Comparison of ENCODE assay signal across 1 cellular context in the genomic region with DNA sequence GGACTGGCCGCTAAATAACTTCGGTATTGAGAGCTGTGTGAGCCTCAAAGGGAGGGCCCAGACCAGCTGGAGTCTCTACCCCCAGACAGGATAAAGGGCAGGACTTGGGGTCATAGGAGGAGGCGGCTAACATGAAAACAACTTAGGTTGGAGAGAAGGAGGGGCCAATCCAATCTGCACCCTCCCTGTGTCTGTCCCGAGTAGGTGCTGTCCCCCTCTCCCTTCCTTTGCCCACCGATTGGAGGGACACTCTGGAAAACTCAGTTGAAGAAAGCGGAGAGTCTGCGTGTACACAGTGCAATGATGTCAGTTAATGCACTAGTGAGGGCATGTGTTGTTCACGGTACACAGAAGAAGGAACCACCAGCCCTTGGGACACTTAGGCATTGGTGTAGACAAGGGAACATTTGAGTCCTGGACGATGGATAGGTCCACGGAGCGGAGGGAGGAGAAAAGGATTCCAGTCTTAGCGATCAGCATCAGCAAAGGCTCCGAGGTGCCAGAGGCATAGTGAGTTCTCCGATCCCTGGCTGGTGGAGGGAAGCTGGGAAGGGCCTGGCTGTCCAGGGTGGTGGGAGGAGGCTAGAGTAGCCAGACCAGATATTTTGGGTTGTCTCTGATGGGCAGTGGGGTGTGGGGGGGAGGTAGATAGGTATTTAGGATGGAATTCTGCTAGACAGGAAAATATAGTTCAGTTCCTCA.
TF ChIP-seq lines count a peak whose summit lies in the region.

No MANE protein-coding gene starts in this region.

TF ChIP-seq in HepG2, 621 proteins besides CTCF, POLR2A, EP300 and RAD21 (continued from another document and continues in another):
- TF ChIP-seq RAD51 (IDR thresholded peaks at IDR 0.05; ENCODE audit: borderline replicate concordance) = no peak
- TF ChIP-seq GLI4 (CRISPR knock-in tag; IDR thresholded peaks at IDR 0.05; ENCODE audit: borderline replicate concordance) = no peak
- TF ChIP-seq, protein P1, sequence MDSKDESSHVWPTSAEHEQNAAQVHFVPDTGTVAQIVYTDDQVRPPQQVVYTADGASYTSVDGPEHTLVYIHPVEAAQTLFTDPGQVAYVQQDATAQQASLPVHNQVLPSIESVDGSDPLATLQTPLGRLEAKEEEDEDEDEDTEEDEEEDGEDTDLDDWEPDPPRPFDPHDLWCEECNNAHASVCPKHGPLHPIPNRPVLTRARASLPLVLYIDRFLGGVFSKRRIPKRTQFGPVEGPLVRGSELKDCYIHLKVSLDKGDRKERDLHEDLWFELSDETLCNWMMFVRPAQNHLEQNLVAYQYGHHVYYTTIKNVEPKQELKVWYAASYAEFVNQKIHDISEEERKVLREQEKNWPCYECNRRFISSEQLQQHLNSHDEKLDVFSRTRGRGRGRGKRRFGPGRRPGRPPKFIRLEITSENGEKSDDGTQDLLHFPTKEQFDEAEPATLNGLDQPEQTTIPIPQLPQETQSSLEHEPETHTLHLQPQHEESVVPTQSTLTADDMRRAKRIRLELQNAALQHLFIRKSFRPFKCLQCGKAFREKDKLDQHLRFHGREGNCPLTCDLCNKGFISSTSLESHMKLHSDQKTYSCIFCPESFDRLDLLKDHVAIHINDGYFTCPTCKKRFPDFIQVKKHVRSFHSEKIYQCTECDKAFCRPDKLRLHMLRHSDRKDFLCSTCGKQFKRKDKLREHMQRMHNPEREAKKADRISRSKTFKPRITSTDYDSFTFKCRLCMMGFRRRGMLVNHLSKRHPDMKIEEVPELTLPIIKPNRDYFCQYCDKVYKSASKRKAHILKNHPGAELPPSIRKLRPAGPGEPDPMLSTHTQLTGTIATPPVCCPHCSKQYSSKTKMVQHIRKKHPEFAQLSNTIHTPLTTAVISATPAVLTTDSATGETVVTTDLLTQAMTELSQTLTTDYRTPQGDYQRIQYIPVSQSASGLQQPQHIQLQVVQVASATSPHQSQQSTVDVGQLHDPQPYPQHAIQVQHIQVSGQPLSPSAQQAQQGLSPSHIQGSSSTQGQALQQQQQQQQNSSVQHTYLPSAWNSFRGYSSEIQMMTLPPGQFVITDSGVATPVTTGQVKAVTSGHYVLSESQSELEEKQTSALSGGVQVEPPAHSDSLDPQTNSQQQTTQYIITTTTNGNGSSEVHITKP (CRISPR knock-in tag; IDR thresholded peaks at IDR 0.05; ENCODE audit: low read depth) = 0 out of 2 replicates have a peak, but pooled peaks have one; percentile 14
- TF ChIP-seq, protein P2, sequence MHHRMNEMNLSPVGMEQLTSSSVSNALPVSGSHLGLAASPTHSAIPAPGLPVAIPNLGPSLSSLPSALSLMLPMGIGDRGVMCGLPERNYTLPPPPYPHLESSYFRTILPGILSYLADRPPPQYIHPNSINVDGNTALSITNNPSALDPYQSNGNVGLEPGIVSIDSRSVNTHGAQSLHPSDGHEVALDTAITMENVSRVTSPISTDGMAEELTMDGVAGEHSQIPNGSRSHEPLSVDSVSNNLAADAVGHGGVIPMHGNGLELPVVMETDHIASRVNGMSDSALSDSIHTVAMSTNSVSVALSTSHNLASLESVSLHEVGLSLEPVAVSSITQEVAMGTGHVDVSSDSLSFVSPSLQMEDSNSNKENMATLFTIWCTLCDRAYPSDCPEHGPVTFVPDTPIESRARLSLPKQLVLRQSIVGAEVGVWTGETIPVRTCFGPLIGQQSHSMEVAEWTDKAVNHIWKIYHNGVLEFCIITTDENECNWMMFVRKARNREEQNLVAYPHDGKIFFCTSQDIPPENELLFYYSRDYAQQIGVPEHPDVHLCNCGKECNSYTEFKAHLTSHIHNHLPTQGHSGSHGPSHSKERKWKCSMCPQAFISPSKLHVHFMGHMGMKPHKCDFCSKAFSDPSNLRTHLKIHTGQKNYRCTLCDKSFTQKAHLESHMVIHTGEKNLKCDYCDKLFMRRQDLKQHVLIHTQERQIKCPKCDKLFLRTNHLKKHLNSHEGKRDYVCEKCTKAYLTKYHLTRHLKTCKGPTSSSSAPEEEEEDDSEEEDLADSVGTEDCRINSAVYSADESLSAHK (CRISPR knock-in tag; IDR thresholded peaks at IDR 0.05; ENCODE audit: borderline replicate concordance) = no peak
- TF ChIP-seq, protein P3, sequence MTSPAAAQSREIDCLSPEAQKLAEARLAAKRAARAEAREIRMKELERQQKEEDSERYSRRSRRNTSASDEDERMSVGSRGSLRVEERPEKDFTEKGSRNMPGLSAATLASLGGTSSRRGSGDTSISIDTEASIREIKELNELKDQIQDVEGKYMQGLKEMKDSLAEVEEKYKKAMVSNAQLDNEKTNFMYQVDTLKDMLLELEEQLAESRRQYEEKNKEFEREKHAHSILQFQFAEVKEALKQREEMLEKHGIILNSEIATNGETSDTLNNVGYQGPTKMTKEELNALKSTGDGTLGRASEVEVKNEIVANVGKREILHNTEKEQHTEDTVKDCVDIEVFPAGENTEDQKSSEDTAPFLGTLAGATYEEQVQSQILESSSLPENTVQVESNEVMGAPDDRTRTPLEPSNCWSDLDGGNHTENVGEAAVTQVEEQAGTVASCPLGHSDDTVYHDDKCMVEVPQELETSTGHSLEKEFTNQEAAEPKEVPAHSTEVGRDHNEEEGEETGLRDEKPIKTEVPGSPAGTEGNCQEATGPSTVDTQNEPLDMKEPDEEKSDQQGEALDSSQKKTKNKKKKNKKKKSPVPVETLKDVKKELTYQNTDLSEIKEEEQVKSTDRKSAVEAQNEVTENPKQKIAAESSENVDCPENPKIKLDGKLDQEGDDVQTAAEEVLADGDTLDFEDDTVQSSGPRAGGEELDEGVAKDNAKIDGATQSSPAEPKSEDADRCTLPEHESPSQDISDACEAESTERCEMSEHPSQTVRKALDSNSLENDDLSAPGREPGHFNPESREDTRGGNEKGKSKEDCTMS (CRISPR knock-in tag; conservative IDR thresholded peaks at IDR 0.05) = no peak
- no peak for TF ChIP-seq ESRRA (CRISPR knock-in tag; IDR thresholded peaks at IDR 0.05; ENCODE audit: low read depth)
- TF ChIP-seq, protein P4, sequence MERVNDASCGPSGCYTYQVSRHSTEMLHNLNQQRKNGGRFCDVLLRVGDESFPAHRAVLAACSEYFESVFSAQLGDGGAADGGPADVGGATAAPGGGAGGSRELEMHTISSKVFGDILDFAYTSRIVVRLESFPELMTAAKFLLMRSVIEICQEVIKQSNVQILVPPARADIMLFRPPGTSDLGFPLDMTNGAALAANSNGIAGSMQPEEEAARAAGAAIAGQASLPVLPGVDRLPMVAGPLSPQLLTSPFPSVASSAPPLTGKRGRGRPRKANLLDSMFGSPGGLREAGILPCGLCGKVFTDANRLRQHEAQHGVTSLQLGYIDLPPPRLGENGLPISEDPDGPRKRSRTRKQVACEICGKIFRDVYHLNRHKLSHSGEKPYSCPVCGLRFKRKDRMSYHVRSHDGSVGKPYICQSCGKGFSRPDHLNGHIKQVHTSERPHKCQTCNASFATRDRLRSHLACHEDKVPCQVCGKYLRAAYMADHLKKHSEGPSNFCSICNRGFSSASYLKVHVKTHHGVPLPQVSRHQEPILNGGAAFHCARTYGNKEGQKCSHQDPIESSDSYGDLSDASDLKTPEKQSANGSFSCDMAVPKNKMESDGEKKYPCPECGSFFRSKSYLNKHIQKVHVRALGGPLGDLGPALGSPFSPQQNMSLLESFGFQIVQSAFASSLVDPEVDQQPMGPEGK (CRISPR knock-in tag; IDR thresholded peaks at IDR 0.05) = no peak
- no peak for TF ChIP-seq MEIS2 (CRISPR knock-in tag; IDR thresholded peaks at IDR 0.05)
- TF ChIP-seq RNF2 (conservative IDR thresholded peaks at IDR 0.05; ENCODE audit: low read depth) = no peak
- TF ChIP-seq JUNB (CRISPR knock-in tag; IDR thresholded peaks at IDR 0.05; ENCODE audit: borderline replicate concordance) = no peak
- TF ChIP-seq AGO2 (optimal IDR thresholded peaks at IDR 0.05; ENCODE audit: low read depth, low read length) = no peak
- no peak for TF ChIP-seq SMAD3 (CRISPR knock-in tag; IDR thresholded peaks at IDR 0.05)
- no peak for TF ChIP-seq REXO4 (CRISPR knock-in tag; IDR thresholded peaks at IDR 0.05; ENCODE audit: borderline replicate concordance)
- no peak for TF ChIP-seq HOXA9 (CRISPR knock-in tag; IDR thresholded peaks at IDR 0.05; ENCODE audit: borderline replicate concordance)
- TF ChIP-seq IRF2 (CRISPR knock-in tag; IDR thresholded peaks at IDR 0.05) = no peak
- no peak for TF ChIP-seq HNRNPLL (IDR thresholded peaks at IDR 0.05; ENCODE audit: low read depth, low read length, poor library complexity, severe bottlenecking)
- TF ChIP-seq, protein P5, sequence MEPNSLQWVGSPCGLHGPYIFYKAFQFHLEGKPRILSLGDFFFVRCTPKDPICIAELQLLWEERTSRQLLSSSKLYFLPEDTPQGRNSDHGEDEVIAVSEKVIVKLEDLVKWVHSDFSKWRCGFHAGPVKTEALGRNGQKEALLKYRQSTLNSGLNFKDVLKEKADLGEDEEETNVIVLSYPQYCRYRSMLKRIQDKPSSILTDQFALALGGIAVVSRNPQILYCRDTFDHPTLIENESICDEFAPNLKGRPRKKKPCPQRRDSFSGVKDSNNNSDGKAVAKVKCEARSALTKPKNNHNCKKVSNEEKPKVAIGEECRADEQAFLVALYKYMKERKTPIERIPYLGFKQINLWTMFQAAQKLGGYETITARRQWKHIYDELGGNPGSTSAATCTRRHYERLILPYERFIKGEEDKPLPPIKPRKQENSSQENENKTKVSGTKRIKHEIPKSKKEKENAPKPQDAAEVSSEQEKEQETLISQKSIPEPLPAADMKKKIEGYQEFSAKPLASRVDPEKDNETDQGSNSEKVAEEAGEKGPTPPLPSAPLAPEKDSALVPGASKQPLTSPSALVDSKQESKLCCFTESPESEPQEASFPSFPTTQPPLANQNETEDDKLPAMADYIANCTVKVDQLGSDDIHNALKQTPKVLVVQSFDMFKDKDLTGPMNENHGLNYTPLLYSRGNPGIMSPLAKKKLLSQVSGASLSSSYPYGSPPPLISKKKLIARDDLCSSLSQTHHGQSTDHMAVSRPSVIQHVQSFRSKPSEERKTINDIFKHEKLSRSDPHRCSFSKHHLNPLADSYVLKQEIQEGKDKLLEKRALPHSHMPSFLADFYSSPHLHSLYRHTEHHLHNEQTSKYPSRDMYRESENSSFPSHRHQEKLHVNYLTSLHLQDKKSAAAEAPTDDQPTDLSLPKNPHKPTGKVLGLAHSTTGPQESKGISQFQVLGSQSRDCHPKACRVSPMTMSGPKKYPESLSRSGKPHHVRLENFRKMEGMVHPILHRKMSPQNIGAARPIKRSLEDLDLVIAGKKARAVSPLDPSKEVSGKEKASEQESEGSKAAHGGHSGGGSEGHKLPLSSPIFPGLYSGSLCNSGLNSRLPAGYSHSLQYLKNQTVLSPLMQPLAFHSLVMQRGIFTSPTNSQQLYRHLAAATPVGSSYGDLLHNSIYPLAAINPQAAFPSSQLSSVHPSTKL (CRISPR knock-in tag; IDR thresholded peaks at IDR 0.05) = peak; percentile 46; the same call in 1 of the 2 replicates
- no peak for TF ChIP-seq ZNF713 (CRISPR knock-in tag; IDR thresholded peaks at IDR 0.05)
- TF ChIP-seq ZSCAN12 (CRISPR knock-in tag; IDR thresholded peaks at IDR 0.05) = no peak
- no peak for TF ChIP-seq EEA1 (CRISPR knock-in tag; IDR thresholded peaks at IDR 0.05; ENCODE audit: borderline replicate concordance)
- TF ChIP-seq, protein P6, sequence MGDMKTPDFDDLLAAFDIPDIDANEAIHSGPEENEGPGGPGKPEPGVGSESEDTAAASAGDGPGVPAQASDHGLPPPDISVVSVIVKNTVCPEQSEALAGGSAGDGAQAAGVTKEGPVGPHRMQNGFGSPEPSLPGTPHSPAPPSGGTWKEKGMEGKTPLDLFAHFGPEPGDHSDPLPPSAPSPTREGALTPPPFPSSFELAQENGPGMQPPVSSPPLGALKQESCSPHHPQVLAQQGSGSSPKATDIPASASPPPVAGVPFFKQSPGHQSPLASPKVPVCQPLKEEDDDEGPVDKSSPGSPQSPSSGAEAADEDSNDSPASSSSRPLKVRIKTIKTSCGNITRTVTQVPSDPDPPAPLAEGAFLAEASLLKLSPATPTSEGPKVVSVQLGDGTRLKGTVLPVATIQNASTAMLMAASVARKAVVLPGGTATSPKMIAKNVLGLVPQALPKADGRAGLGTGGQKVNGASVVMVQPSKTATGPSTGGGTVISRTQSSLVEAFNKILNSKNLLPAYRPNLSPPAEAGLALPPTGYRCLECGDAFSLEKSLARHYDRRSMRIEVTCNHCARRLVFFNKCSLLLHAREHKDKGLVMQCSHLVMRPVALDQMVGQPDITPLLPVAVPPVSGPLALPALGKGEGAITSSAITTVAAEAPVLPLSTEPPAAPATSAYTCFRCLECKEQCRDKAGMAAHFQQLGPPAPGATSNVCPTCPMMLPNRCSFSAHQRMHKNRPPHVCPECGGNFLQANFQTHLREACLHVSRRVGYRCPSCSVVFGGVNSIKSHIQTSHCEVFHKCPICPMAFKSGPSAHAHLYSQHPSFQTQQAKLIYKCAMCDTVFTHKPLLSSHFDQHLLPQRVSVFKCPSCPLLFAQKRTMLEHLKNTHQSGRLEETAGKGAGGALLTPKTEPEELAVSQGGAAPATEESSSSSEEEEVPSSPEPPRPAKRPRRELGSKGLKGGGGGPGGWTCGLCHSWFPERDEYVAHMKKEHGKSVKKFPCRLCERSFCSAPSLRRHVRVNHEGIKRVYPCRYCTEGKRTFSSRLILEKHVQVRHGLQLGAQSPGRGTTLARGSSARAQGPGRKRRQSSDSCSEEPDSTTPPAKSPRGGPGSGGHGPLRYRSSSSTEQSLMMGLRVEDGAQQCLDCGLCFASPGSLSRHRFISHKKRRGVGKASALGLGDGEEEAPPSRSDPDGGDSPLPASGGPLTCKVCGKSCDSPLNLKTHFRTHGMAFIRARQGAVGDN (CRISPR knock-in tag; IDR thresholded peaks at IDR 0.05) = no peak
- no peak for TF ChIP-seq PRMT3 (CRISPR knock-in tag; IDR thresholded peaks at IDR 0.05; ENCODE audit: borderline replicate concordance, low read depth)
- no peak for TF ChIP-seq ZMYM2 (CRISPR knock-in tag; IDR thresholded peaks at IDR 0.05)
- TF ChIP-seq KDM1A (CRISPR knock-in tag; IDR thresholded peaks at IDR 0.05) = no peak; the same call in 1 of the 2 replicates
- 0 out of 2 replicates have a peak, but pooled peaks have one; percentile 20 for TF ChIP-seq ZNF543 (CRISPR knock-in tag; IDR thresholded peaks at IDR 0.05)
- no peak for TF ChIP-seq MZF1 (CRISPR knock-in tag; IDR thresholded peaks at IDR 0.05; ENCODE audit: borderline replicate concordance)
- no peak for TF ChIP-seq GATAD2A (CRISPR knock-in tag; IDR thresholded peaks at IDR 0.05)
- TF ChIP-seq KAT8 (CRISPR knock-in tag; IDR thresholded peaks at IDR 0.05) = no peak
- no peak for TF ChIP-seq JUND (CRISPR knock-in tag; IDR thresholded peaks at IDR 0.05)
- no peak for TF ChIP-seq MXI1 (IDR thresholded peaks at IDR 0.05; ENCODE audit: borderline replicate concordance, low read depth, low read length)
- TF ChIP-seq ZNF629 (CRISPR knock-in tag; conservative IDR thresholded peaks at IDR 0.05) = no peak
- no peak; the same call in 1 of the 2 replicates for TF ChIP-seq MEIS1 (CRISPR knock-in tag; IDR thresholded peaks at IDR 0.05; ENCODE audit: borderline replicate concordance)
- no peak; the same call in 1 of the 2 replicates for TF ChIP-seq HIVEP1 (CRISPR knock-in tag; IDR thresholded peaks at IDR 0.05)
- no peak; the same call in 1 of the 2 replicates for TF ChIP-seq KDM5A (IDR thresholded peaks at IDR 0.05; ENCODE audit: borderline replicate concordance, low read length)
- no peak for TF ChIP-seq SIX1 (CRISPR knock-in tag; IDR thresholded peaks at IDR 0.05; ENCODE audit: borderline replicate concordance)
- TF ChIP-seq CBX1 (IDR thresholded peaks at IDR 0.05; ENCODE audit: low read depth) = no peak
- no peak for TF ChIP-seq ZNF749 (CRISPR knock-in tag; IDR thresholded peaks at IDR 0.05; ENCODE audit: borderline replicate concordance)
- peak; percentile 58; the same call in 1 of the 2 replicates for TF ChIP-seq ZMAT3 (CRISPR knock-in tag; conservative IDR thresholded peaks at IDR 0.05)
- TF ChIP-seq AKAP8 (CRISPR knock-in tag; IDR thresholded peaks at IDR 0.05) = no peak
